In the genomic region with DNA sequence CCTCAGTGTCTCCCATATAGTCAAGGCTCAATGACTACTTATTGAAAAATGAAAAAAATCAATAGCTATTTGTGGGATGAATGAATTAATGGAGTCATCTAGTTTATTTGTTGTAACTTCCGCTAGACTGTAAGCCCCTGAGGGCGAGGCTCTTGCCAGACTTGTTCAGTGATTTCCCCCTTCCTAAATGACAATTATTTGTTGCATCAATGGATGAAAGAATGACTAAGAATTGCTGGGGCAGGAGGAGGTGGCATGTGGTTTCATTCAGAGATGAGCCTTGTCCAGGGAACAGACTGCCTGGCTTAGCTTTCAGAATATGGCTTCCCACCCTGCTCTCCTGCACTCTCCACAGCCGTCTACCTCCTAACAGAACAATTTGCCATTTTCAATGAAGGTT, we compare ENCODE assay signal across 8 cellular contexts. TPM values are rescaled to one million over a fixed set of nuclear protein-coding genes. Genes with fewer than 3 reads are reported as not detected.
A peak's percentile ranks its signal among the peaks of the same experiment; 100 is the strongest.
DNase-seq lines count a peak whose midpoint lies in the region; ATAC-seq and TF ChIP-seq lines count a peak whose summit lies in the region.

No MANE protein-coding gene starts in this region.

- H3K27ac ChIP-seq in HEK293 (ENCODE audit: extremely low read depth, low read depth, low read length), result no peak overlapping the region

- H3K36me3 Mint-ChIP-seq in CD14-positive monocyte (peaks cover 12 to 14% of the 10 kb centered on the region in 2 donors), natural killer cell (no peaks in the 10 kb centered on the region)
- peaks cover 29% of the 10 kb centered on the region for H3K36me3 Mint-ChIP-seq in activated T-helper 2 cell treated with anti-CD3 and anti-CD28 coated beads, Interferon-gamma antibody, Interleukin-2, Interleukin-4, amounts not matched to agents 10 μg/mL and 5 μg/mL and 100 μg/mL, durations not matched to agents 14 hours and 24 hours and 36 hours (ENCODE audit: low read depth)

- TF ChIP-seq CTCF in CD14-positive monocyte (IDR thresholded peaks at IDR 0.05), result no peak
- TF ChIP-seq CTCF in HEK293 (tag by site-specific recombination; IDR thresholded peaks at IDR 0.05), result no peak
- no peak for TF ChIP-seq CTCF in natural killer cell (IDR thresholded peaks at IDR 0.05)
- no peak for TF ChIP-seq CTCF in omental fat pad (IDR thresholded peaks at IDR 0.05)

- H3K27ac Mint-ChIP-seq in CD14-positive monocyte, result peak overlapping the region in 2 of 7 donors; percentile 72 to 85
- peak overlapping the region; percentile 64 for H3K27ac Mint-ChIP-seq in activated T-helper 2 cell treated with anti-CD3 and anti-CD28 coated beads, Interferon-gamma antibody, Interleukin-2, Interleukin-4, amounts not matched to agents 10 μg/mL and 5 μg/mL and 100 μg/mL, durations not matched to agents 14 hours and 24 hours and 36 hours
- H3K27ac Mint-ChIP-seq in natural killer cell, result peak overlapping the region; percentile 84 to 87

- no peaks in the 10 kb centered on the region for H3K9me3 Mint-ChIP-seq in CD14-positive monocyte
- H3K9me3 Mint-ChIP-seq in activated T-helper 2 cell treated with anti-CD3 and anti-CD28 coated beads, Interferon-gamma antibody, Interleukin-2, Interleukin-4, amounts not matched to agents 10 μg/mL and 5 μg/mL and 100 μg/mL, durations not matched to agents 14 hours and 24 hours and 36 hours, result no peaks in the 10 kb centered on the region
- no peaks in the 10 kb centered on the region for H3K9me3 Mint-ChIP-seq in natural killer cell

- H3K9me3 ChIP-seq in HEK293 (ENCODE audit: control insufficient read depth, insufficient read depth, low read depth, low read length), result no peaks in the 10 kb centered on the region

- POLR2A ChIA-PET in HEK293 (lab: Yijun Ruan, JAX), result interaction anchor here (1.8 to 3.6 kb wide), 2 partner anchors 12 to 21 kb away, joined by 6 to 28 read pairs; partner anchors contain the start of gene ATP5F1E

- H3K4me1 ChIP-seq in HEK293 (ENCODE audit: control insufficient read depth, insufficient read depth, low read length), result peaks cover 2% of the 10 kb centered on the region; the same call in 1 of the 2 replicates

- CTCF ChIA-PET in HEK293 (lab: Yijun Ruan, JAX), result interaction anchor here (0.6 to 0.7 kb wide), 3 partner anchors 10 to 384 kb away, joined by 3 read pairs; no protein-coding TSS in a partner anchor

- H3K4me3 Mint-ChIP-seq in CD14-positive monocyte (peak overlapping the region; percentile 71 to 87), natural killer cell (peak overlapping the region; percentile 88)
- peak overlapping the region; percentile 70 for H3K4me3 Mint-ChIP-seq in activated T-helper 2 cell treated with anti-CD3 and anti-CD28 coated beads, Interferon-gamma antibody, Interleukin-2, Interleukin-4, amounts not matched to agents 10 μg/mL and 5 μg/mL and 100 μg/mL, durations not matched to agents 14 hours and 24 hours and 36 hours (ENCODE audit: low read depth)

- no peak for DNase-seq in CD14-positive monocyte (ENCODE audit: low spot score)
- DNase-seq in activated T-helper 2 cell treated with anti-CD3 and anti-CD28 coated beads, Interferon-gamma antibody, Interleukin-2, Interleukin-4, amounts not matched to agents 10 μg/mL and 5 μg/mL and 100 μg/mL, durations not matched to agents 14 hours and 24 hours and 36 hours (ENCODE audit: low spot score), result no peak
- no peak for DNase-seq in natural killer cell
- no peak for DNase-seq in NK-92 treated with Interleukin-12 subunit alpha and Interleukin-12 subunit beta, amount 100 ng/mL, for 24 hours (lab: John Stamatoyannopoulos, UW)
- no peak for DNase-seq in dedifferentiated amniotic fluid mesenchymal stem cell (ENCODE audit: extremely low spot score)
- no peak for DNase-seq in omental fat pad (ENCODE audit: low spot score)

- H3K27me3 Mint-ChIP-seq in CD14-positive monocyte (ENCODE audit: low read depth in 3 of 3) (peaks cover 0 to 2% (median 2%) of the 10 kb centered on the region in 3 donors), natural killer cell (ENCODE audit: low read depth in 2 of 2) (peaks cover 0 to 4% of the 10 kb centered on the region in 2 donors)
- H3K27me3 Mint-ChIP-seq in activated T-helper 2 cell treated with anti-CD3 and anti-CD28 coated beads, Interferon-gamma antibody, Interleukin-2, Interleukin-4, amounts not matched to agents 10 μg/mL and 5 μg/mL and 100 μg/mL, durations not matched to agents 14 hours and 24 hours and 36 hours (ENCODE audit: low read depth), result no peaks in the 10 kb centered on the region

- intact Hi-C loops in CD14-positive monocyte (cut with micrococcal nuclease) (loop anchor here in 1 of 2 donors (5.0 to 10.0 kb wide), 2 partner anchors 146 to 389 kb away; partner anchors contain the start of gene STX16), natural killer cell (cut with micrococcal nuclease) (loop anchor here (2.0 kb wide), 1 partner anchor 153 kb away; no protein-coding TSS in a partner anchor)
- intact Hi-C loops in activated T-helper 2 cell treated with anti-CD3 and anti-CD28 coated beads, Interferon-gamma antibody, Interleukin-2, Interleukin-4, amounts not matched to agents 10 μg/mL and 5 μg/mL and 100 μg/mL, durations not matched to agents 14 hours and 24 hours and 36 hours (cut with micrococcal nuclease), result loop anchor here (5.0 to 10.0 kb wide), 3 partner anchors 36 to 389 kb away; partner anchors contain the start of genes CTSZ, STX16 and ZNF831

- peaks cover 0 to 17% of the 10 kb centered on the region in 2 experiments; a peak in 1 of 3 replicates for H3K36me3 ChIP-seq in HEK293 (ENCODE audit: control insufficient read depth in 2 of 2, insufficient read depth in 1 of 2, low read length in 2 of 2)

- H3K4me1 Mint-ChIP-seq in CD14-positive monocyte (peaks cover 43% of the 10 kb centered on the region), natural killer cell (peaks cover 33 to 35% of the 10 kb centered on the region in 2 donors)
- H3K4me1 Mint-ChIP-seq in activated T-helper 2 cell treated with anti-CD3 and anti-CD28 coated beads, Interferon-gamma antibody, Interleukin-2, Interleukin-4, amounts not matched to agents 10 μg/mL and 5 μg/mL and 100 μg/mL, durations not matched to agents 14 hours and 24 hours and 36 hours (ENCODE audit: low read depth), result peaks cover 57% of the 10 kb centered on the region

- H3K4me3 ChIP-seq in HEK293 (ENCODE audit: low read depth, low read length), result no peak overlapping the region

- ATAC-seq in natural killer cell, result no peak
- ATAC-seq in HG03097 (IDR thresholded peaks at IDR 0.05; ENCODE audit: low FRiP score, unreplicated experiment), result no peak
- ATAC-seq in omental fat pad (ENCODE audit: low FRiP score), result no peak

TF ChIP-seq in HEK293, 187 proteins besides CTCF, POLR2A, EP300 and RAD21:
- peak; percentile 67; the same call in 1 of the 2 replicates for TF ChIP-seq SCRT2 (tag by site-specific recombination; IDR thresholded peaks at IDR 0.05)
- TF ChIP-seq SP7 (tag by site-specific recombination; IDR thresholded peaks at IDR 0.05), result 0 out of 2 replicates have a peak, but pooled peaks have one; percentile 22
- 0 out of 2 replicates have a peak, but pooled peaks have one; percentile 14 for TF ChIP-seq KLF10 (tag by site-specific recombination; IDR thresholded peaks at IDR 0.05)
- no peak for TF ChIP-seq KLF9 (tag by site-specific recombination; IDR thresholded peaks at IDR 0.05; ENCODE audit: low read depth)
- TF ChIP-seq ZNF24 (tag by site-specific recombination; IDR thresholded peaks at IDR 0.05), result no peak
- peak; percentile 34; the same call in 1 of the 2 replicates for TF ChIP-seq ZBTB17 (tag by site-specific recombination; IDR thresholded peaks at IDR 0.05)
- TF ChIP-seq, protein P1, sequence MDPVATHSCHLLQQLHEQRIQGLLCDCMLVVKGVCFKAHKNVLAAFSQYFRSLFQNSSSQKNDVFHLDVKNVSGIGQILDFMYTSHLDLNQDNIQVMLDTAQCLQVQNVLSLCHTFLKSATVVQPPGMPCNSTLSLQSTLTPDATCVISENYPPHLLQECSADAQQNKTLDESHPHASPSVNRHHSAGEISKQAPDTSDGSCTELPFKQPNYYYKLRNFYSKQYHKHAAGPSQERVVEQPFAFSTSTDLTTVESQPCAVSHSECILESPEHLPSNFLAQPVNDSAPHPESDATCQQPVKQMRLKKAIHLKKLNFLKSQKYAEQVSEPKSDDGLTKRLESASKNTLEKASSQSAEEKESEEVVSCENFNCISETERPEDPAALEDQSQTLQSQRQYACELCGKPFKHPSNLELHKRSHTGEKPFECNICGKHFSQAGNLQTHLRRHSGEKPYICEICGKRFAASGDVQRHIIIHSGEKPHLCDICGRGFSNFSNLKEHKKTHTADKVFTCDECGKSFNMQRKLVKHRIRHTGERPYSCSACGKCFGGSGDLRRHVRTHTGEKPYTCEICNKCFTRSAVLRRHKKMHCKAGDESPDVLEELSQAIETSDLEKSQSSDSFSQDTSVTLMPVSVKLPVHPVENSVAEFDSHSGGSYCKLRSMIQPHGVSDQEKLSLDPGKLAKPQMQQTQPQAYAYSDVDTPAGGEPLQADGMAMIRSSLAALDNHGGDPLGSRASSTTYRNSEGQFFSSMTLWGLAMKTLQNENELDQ (tag by site-specific recombination; IDR thresholded peaks at IDR 0.05; ENCODE audit: low read depth), result no peak

RNA-seq across cellular contexts. Expression of gene PRELID3B, which starts 1.1 kb away (rescaled TPM):
- polyA plus RNA-seq in CD14-positive monocyte, result 10 to 100 TPM; 16.9 to 21.0 TPM
- 106 and 112 TPM in 2 replicates for total RNA-seq in activated T-helper 2 cell treated with anti-CD3 and anti-CD28 coated beads, Interferon-gamma antibody, Interleukin-2, Interleukin-4, amounts not matched to agents 10 μg/mL and 5 μg/mL and 100 μg/mL, durations not matched to agents 14 hours and 24 hours and 36 hours
- total RNA-seq in natural killer cell (10 to 100 TPM; 49.3 to 51.6 (median 51.4) TPM), omental fat pad (10 to 100 TPM; 33.1 to 71.1 (median 51.2) TPM)

RNA-seq across cellular contexts. Expression of gene ATP5F1E, which starts 11.6 kb away (rescaled TPM):
- 100 to 1,000 TPM; 102 to 105 TPM for polyA plus RNA-seq in CD14-positive monocyte
- 61.2 and 66.9 TPM in 2 replicates for total RNA-seq in activated T-helper 2 cell treated with anti-CD3 and anti-CD28 coated beads, Interferon-gamma antibody, Interleukin-2, Interleukin-4, amounts not matched to agents 10 μg/mL and 5 μg/mL and 100 μg/mL, durations not matched to agents 14 hours and 24 hours and 36 hours
- total RNA-seq in natural killer cell (10 to 100 TPM; 45.9 to 58.0 (median 50.8) TPM), omental fat pad (10 to 100 TPM; 33.4 to 46.4 (median 37.5) TPM)

RNA-seq across cellular contexts. Expression of gene TUBB1, which starts 24.5 kb away (rescaled TPM):
- polyA plus RNA-seq in CD14-positive monocyte, result 1 to 10 TPM; 2.4 to 3.1 TPM
- total RNA-seq in activated T-helper 2 cell treated with anti-CD3 and anti-CD28 coated beads, Interferon-gamma antibody, Interleukin-2, Interleukin-4, amounts not matched to agents 10 μg/mL and 5 μg/mL and 100 μg/mL, durations not matched to agents 14 hours and 24 hours and 36 hours, result not detected in 2 replicates
- 10 to 100 TPM in 2 of 3 donors, 1 to 10 TPM in 1; 4.3 to 46.9 (median 18.8) TPM for total RNA-seq in natural killer cell
- under 1 TPM; 0.19 to 0.56 (median 0.36) TPM for total RNA-seq in omental fat pad

RNA-seq across cellular contexts. Expression of gene CTSZ, which starts 36.6 kb away (rescaled TPM):
- 10 to 100 TPM; 62.6 to 86.4 TPM for polyA plus RNA-seq in CD14-positive monocyte
- 62.0 and 66.1 TPM in 2 replicates for total RNA-seq in activated T-helper 2 cell treated with anti-CD3 and anti-CD28 coated beads, Interferon-gamma antibody, Interleukin-2, Interleukin-4, amounts not matched to agents 10 μg/mL and 5 μg/mL and 100 μg/mL, durations not matched to agents 14 hours and 24 hours and 36 hours
- 10 to 100 TPM; 30.5 to 52.5 (median 42.3) TPM for total RNA-seq in natural killer cell
- total RNA-seq in omental fat pad, result 100 to 1,000 TPM; 165 to 410 (median 217) TPM
